Comparison of ENCODE assay signal across 17 cellular contexts in the genomic region with DNA sequence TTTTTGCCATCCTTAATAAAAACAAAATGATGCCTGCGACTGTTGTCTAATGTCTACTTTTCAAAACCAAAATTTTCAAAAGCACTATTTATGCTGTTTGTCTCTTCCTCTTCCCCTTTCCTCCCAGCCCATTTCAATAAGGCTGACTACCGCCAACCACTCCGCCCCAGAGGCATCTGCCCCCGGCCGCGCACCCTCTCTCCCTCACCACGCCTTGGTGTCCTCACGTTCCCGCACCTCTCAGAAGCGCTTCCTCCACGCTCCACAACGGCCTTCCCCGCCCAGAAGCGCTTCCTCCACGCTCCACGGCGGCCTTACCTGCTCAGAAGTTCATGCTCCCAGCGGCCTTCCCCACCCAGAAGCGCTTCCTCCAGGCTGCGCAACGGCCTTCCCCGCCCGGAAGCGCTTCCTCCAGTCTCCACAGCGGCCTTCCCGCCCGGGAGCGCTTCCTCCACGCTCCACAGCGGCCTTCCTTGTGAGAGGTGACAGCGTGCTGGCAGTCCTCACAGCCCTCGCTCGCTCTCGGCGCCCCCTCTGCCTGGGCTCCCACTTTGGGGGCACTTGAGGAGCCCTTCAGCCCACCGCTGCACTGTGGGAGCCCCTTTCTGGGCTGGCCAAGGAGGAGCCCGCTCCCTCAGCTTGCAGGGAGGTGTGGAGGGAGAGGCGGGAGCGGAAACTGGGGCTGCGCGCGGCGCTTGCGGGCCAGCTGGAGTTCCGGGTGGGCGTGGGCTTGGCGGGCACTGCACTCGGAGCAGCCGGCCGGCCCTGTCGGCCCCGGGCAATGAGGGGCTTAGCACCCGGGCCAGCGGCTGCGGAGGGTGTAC.
DNase-seq lines count a peak whose midpoint lies in the region; ATAC-seq and TF ChIP-seq lines count a peak whose summit lies in the region.
"Had no signal": no experiment of that assay in that cellular context is flagged by ENCODE, and none has a peak within 500 bp of the region (broad histone marks: within the 10 kb centered on the region; RNA-seq: fewer than 3 reads in every experiment).

No MANE protein-coding gene starts in this region.

- ATAC-seq in GM23338 (peak; percentile 89), HG03108 (IDR thresholded peaks at IDR 0.05; ENCODE audit: unreplicated experiment) (no peak)
- ATAC-seq: Right ventricle myocardium inferior, sciatic nerve had no signal

- peak overlapping the region; percentile 48 for H3K4me3 ChIP-seq in GM23338
- H3K4me3 ChIP-seq in HUES6 (ENCODE audit: low read depth, low read length): peak overlapping the region; percentile 49
- H3K4me3 ChIP-seq in CD4-positive, alpha-beta memory T cell (ENCODE audit: low read length in 2 of 2): no peak overlapping the region
- H3K4me3 ChIP-seq: left ventricle myocardium inferior had no signal

- no peaks in the 10 kb centered on the region for H3F3A ChIP-seq in GM23338 (replicated peaks; ENCODE audit: low read depth)

- H3K9me3 ChIP-seq in HUES6 (ENCODE audit: control insufficient read depth, insufficient read depth, low read depth, low read length): no peaks in the 10 kb centered on the region
- H3K9me3 ChIP-seq in CD4-positive, alpha-beta memory T cell (ENCODE audit: control insufficient read depth in 1 of 2, low read length in 2 of 2): no peaks in the 10 kb centered on the region
- H3K9me3 ChIP-seq: BE2C, left ventricle myocardium inferior had no signal

- intact Hi-C loops in CD4-positive, alpha-beta memory T cell (cut with micrococcal nuclease): no loop called here

- no peaks in the 10 kb centered on the region for H3K9me3 Mint-ChIP-seq in GM23338
- H3K9me3 Mint-ChIP-seq in chondrocyte (ENCODE audit: low read depth): no peaks in the 10 kb centered on the region
- H3K9me3 Mint-ChIP-seq in nephron progenitor cell: peaks cover 12% of the 10 kb centered on the region
- H3K9me3 Mint-ChIP-seq in CD4-positive, alpha-beta memory T cell: peaks cover 2 to 25% (median 10%) of the 10 kb centered on the region in 8 donors

- H3K4me1 Mint-ChIP-seq in GM23338: peaks cover 3% of the 10 kb centered on the region
- H3K4me1 Mint-ChIP-seq in chondrocyte (ENCODE audit: low read depth): peaks cover 13% of the 10 kb centered on the region
- peaks cover 4% of the 10 kb centered on the region for H3K4me1 Mint-ChIP-seq in nephron progenitor cell
- no peaks in the 10 kb centered on the region for H3K4me1 Mint-ChIP-seq in CD4-positive, alpha-beta memory T cell

- H3K27ac Mint-ChIP-seq in GM23338 (no peak overlapping the region), chondrocyte (ENCODE audit: unreplicated experiment) (no peak overlapping the region), nephron progenitor cell (no peak overlapping the region)
- H3K27ac Mint-ChIP-seq in CD4-positive, alpha-beta memory T cell: no peak overlapping the region

- H3K27me3 Mint-ChIP-seq in GM23338 (ENCODE audit: insufficient read depth, low read depth, poor library complexity) (peaks cover 4% of the 10 kb centered on the region), chondrocyte (ENCODE audit: low read depth) (no peaks in the 10 kb centered on the region), nephron progenitor cell (ENCODE audit: low read depth, poor library complexity) (peaks cover 7% of the 10 kb centered on the region)
- no peaks in the 10 kb centered on the region for H3K27me3 Mint-ChIP-seq in CD4-positive, alpha-beta memory T cell

- no peaks in the 10 kb centered on the region for H3K36me3 ChIP-seq in GM23338 (ENCODE audit: insufficient read depth)
- H3K36me3 ChIP-seq in HUES6 (ENCODE audit: control insufficient read depth, insufficient read depth, low read length): no peaks in the 10 kb centered on the region
- no peaks in the 10 kb centered on the region for H3K36me3 ChIP-seq in CD4-positive, alpha-beta memory T cell (ENCODE audit: insufficient read depth, low read length)
- H3K36me3 ChIP-seq: BE2C, left ventricle myocardium inferior, WERI-Rb-1 had no signal

- H3K4me1 ChIP-seq in GM23338 (ENCODE audit: insufficient read depth) (no peaks in the 10 kb centered on the region), HUES6 (ENCODE audit: control insufficient read depth, insufficient read depth, low read length) (no peaks in the 10 kb centered on the region)
- no peaks in the 10 kb centered on the region for H3K4me1 ChIP-seq in CD4-positive, alpha-beta memory T cell (ENCODE audit: insufficient read depth, low read length)
- H3K4me1 ChIP-seq: BE2C, left ventricle myocardium inferior had no signal

- H3K9ac ChIP-seq in HUES6 (ENCODE audit: low read length): peak overlapping the region; percentile 11

- CTCF ChIA-PET in CD4-positive, alpha-beta memory T cell (lab: Charles Lee; ENCODE audit: partially characterized antibody): no interaction called here

- H3K27me3 ChIP-seq in GM23338 (ENCODE audit: insufficient read depth): no peaks in the 10 kb centered on the region
- H3K27me3 ChIP-seq in HUES6 (ENCODE audit: control insufficient read depth, insufficient read depth, low read length): no peaks in the 10 kb centered on the region
- no peaks in the 10 kb centered on the region for H3K27me3 ChIP-seq in CD4-positive, alpha-beta memory T cell (ENCODE audit: insufficient read depth, low read length)
- H3K27me3 ChIP-seq: BE2C had no signal

- H3K36me3 Mint-ChIP-seq in GM23338 (ENCODE audit: low read depth) (peaks cover 3% of the 10 kb centered on the region; the same call in 2 of the 3 replicates), chondrocyte (ENCODE audit: low read depth) (no peaks in the 10 kb centered on the region), nephron progenitor cell (ENCODE audit: low read depth) (no peaks in the 10 kb centered on the region)
- H3K36me3 Mint-ChIP-seq in CD4-positive, alpha-beta memory T cell: no peaks in the 10 kb centered on the region

- H3K4me3 Mint-ChIP-seq in GM23338 (peak overlapping the region; percentile 88), chondrocyte (ENCODE audit: unreplicated experiment) (peak overlapping the region; percentile 66), nephron progenitor cell (peak overlapping the region; percentile 81)
- H3K4me3 Mint-ChIP-seq in CD4-positive, alpha-beta memory T cell: peak overlapping the region in 1 of 8 donors; percentile 57

- 0 out of 2 replicates have a peak, but pooled peaks cover 3% of the 10 kb centered on the region for H3K79me2 ChIP-seq in GM23338 (replicated peaks; ENCODE audit: insufficient read depth)

- H4K20me1 ChIP-seq in GM23338 (replicated peaks; ENCODE audit: insufficient read depth): no peaks in the 10 kb centered on the region

- POLR2A ChIA-PET in CD4-positive, alpha-beta memory T cell (lab: Charles Lee; ENCODE audit: partially characterized antibody): no interaction called here

- no peak overlapping the region for H2AFZ ChIP-seq in GM23338

- H3K27ac ChIP-seq in GM23338 (ENCODE audit: low read depth) (no peak overlapping the region), HUES6 (ENCODE audit: low read depth, low read length) (no peak overlapping the region)
- H3K27ac ChIP-seq in CD4-positive, alpha-beta memory T cell (ENCODE audit: low read depth, low read length): no peak overlapping the region
- H3K27ac ChIP-seq: left ventricle myocardium inferior, WERI-Rb-1 had no signal

- H3K4me2 ChIP-seq in GM23338: peak overlapping the region; percentile 15; the same call in 1 of the 2 replicates

- DNase-seq in GM23338 (ENCODE audit: low spot score) (peak; percentile 32), chondrocyte (ENCODE audit: low spot score) (no peak), nephron progenitor cell (peak; percentile 3), NCI-H187 (lab: John Stamatoyannopoulos, UW) (no peak)
- DNase-seq in CD4-positive, alpha-beta memory T cell: no peak
- DNase-seq: activated naive CD4-positive, alpha-beta T cell treated with anti-CD3 and anti-CD28 coated beads, Interleukin-2, amount 50 U/mL, for 16 hours; BE2C; dermis blood vessel endothelial cell; KG1; left ventricle myocardium inferior; NCI-H510A treated with DMSO at 0.1 percent for 48 hours; stimulated activated CD4-positive, alpha-beta T cell treated with anti-CD3 and anti-CD28 coated beads, Interleukin-1b, Interleukin-23, amount 100 ng/mL, for 48 hours; WERI-Rb-1 had no signal

- H3K9me2 ChIP-seq in GM23338 (ENCODE audit: insufficient read depth): peaks cover 4% of the 10 kb centered on the region; the same call in 1 of the 2 replicates

- TF ChIP-seq CTCF in GM23338 (conservative IDR thresholded peaks at IDR 0.05; ENCODE audit: low read depth in 2 of 2): no peak
- no peak for TF ChIP-seq CTCF in chondrocyte (IDR thresholded peaks at IDR 0.05)
- no peak for TF ChIP-seq CTCF in nephron progenitor cell (IDR thresholded peaks at IDR 0.05)

Comparison
In these comparisons a context has a peak if more than half of its experiments do, and no peak if none do; other contexts are left out.
1. DNase-seq: peak in GM23338 (single experiment) and nephron progenitor cell (single experiment); none in chondrocyte (single experiment), NCI-H187 (0 of 2) and CD4-positive, alpha-beta memory T cell (0 of 5).
2. H3K4me3 ChIP-seq: peak in GM23338 (single experiment) and HUES6 (single experiment); none in CD4-positive, alpha-beta memory T cell (0 of 2).